ENCODE assay signal across 8 cellular contexts in the genomic region with DNA sequence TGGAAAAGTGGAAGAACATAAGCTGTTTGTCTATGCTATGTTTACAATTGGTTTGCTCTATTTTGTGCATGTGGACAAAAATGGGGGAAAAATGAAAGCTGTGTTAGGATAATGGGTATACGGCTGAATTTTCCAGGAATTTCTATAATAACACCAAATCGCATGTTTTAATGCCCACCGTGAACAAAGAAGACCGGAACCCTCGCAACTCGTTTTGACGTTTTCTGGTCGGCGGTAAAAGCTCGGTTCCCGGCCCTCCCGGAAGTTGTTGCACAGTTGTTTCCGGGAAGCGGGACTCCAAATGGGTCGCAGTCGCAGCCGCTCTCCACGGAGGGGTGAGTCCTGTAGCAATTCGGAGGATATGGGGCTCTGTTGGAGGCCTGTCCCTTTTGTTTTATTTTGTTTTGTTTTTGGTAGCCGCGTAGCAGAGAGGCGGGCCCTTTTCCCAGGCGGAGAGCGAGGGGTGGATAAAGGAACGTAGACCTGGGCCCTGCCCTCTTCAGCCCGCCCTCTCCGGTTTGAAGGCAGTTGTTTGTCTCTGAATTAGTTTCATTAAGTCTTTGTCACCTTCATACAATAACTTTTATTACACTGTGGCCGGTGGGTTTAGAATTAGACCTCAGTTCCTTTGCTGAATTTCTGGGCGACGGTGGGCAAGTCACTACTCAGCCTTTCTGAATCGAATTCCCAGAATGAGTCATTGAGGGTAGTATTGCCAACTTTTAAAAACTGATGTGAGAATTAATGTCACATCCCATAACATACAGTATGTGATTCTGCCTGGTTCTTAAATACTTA. TPM values are rescaled to one million over a fixed set of nuclear protein-coding genes. Genes with fewer than 3 reads are reported as not detected.
DNase-seq lines count a peak whose midpoint lies in the region; ATAC-seq, FAIRE-seq and TF ChIP-seq lines count a peak whose summit lies in the region.

A gene with protein sequence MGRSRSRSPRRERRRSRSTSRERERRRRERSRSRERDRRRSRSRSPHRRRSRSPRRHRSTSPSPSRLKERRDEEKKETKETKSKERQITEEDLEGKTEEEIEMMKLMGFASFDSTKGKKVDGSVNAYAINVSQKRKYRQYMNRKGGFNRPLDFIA (plus strand): TSS at position 273 of the 798 bp plus-strand sequence. CDS start 29 bp downstream, at position 302.

- peak within 1 kb of the TSS; percentile 99 for H3K4me3 Mint-ChIP-seq in activated CD4-positive, alpha-beta memory T cell treated with anti-CD3 and anti-CD28 coated beads for 36 hours

- H3K4me2 ChIP-seq in HepG2 (ENCODE audit: low read depth, low read length), result peak within 1 kb of the TSS; percentile 89

- TSS peak; percentile 80 for BruUV-seq in HepG2 (replicated peaks; lab: Mats Ljungman, UMichigan)

- peak within 1 kb of the TSS; percentile 100 for H2AFZ ChIP-seq in HepG2 (ENCODE audit: low read length)

- DNase-seq in NCI-H2081 (lab: John Stamatoyannopoulos, UW) (peak; percentile 76 to 78), NCI-H2081 treated with DMSO at 0.1 percent for 48 hours (lab: John Stamatoyannopoulos, UW) (no peak), NCI-H82 treated with DMSO at 0.1 percent for 48 hours (lab: John Stamatoyannopoulos, UW; ENCODE audit: unreplicated experiment) (peak; percentile 45), dorsolateral prefrontal cortex (peak; percentile 65 to 89 (median 82)), HepG2 (ENCODE audit: low spot score) (peak; percentile 80)
- DNase-seq in activated CD4-positive, alpha-beta memory T cell treated with anti-CD3 and anti-CD28 coated beads for 36 hours, result peak; percentile 87
- DNase-seq in stimulated activated CD4-positive, alpha-beta T cell treated with anti-CD3 and anti-CD28 coated beads, Interleukin-2, amount 100 ng/mL, for 48 hours, result peak; percentile 76 to 81

- TF ChIP-seq EP300 in HepG2 (IDR thresholded peaks at IDR 0.05; ENCODE audit: low read depth in 2 of 2, low read length in 2 of 2), result peak in 1 of 2 experiments; percentile 25; a peak in 1 of 4 replicates
- TF ChIP-seq EP300 in HepG2 (CRISPR knock-in tag; IDR thresholded peaks at IDR 0.05; ENCODE audit: borderline replicate concordance), result no peak

- H3K9me3 Mint-ChIP-seq in activated CD4-positive, alpha-beta memory T cell treated with anti-CD3 and anti-CD28 coated beads for 36 hours, result no peaks in the 10 kb centered on the region

- peaks cover 5% of the 10 kb centered on the region; the same call in 1 of the 2 replicates for H3K9me3 ChIP-seq in HepG2 (ENCODE audit: low read length)

- TF ChIP-seq CTCF in dorsolateral prefrontal cortex (IDR thresholded peaks at IDR 0.05 in 54 of 56, conservative IDR thresholded peaks at IDR 0.05 in 2 of 56; ENCODE audit: low read depth in 1 of 56, partially characterized antibody in 56 of 56), result peak in 13 of 56 donors; percentile 9 to 39 (median 23)
- TF ChIP-seq CTCF in HepG2 (CRISPR knock-in tag; IDR thresholded peaks at IDR 0.05), result no peak

- POLR2A ChIA-PET in activated CD4-positive, alpha-beta memory T cell treated with anti-CD3 and anti-CD28 coated beads for 36 hours (lab: Charles Lee), result interaction anchor here (0.7 to 1.2 kb wide), 5 partner anchors 21 to 356 kb away, joined by 3 to 6 read pairs (median 3); a partner anchor contains a TSS
- POLR2A ChIA-PET in HepG2 (lab: Yijun Ruan, JAX), result interaction anchor here (0.6 to 3.6 kb wide), 11 partner anchors 20 to 456 kb away, joined by 3 to 37 read pairs (median 4); a partner anchor contains a TSS

- peaks cover 27% of the 10 kb centered on the region for H3K36me3 Mint-ChIP-seq in activated CD4-positive, alpha-beta memory T cell treated with anti-CD3 and anti-CD28 coated beads for 36 hours

- peak within 1 kb of the TSS; percentile 58 to 99 (median 85) for H3K4me3 ChIP-seq in dorsolateral prefrontal cortex
- peak within 1 kb of the TSS; percentile 85 to 97 (median 90) for H3K4me3 ChIP-seq in HepG2 (replicated peaks in 1 of 3; ENCODE audit: insufficient read depth in 1 of 3, low read depth in 2 of 3, low read length in 3 of 3)

- H3K36me3 ChIP-seq in HepG2 (replicated peaks in 1 of 2; ENCODE audit: control insufficient read depth in 1 of 2, insufficient read depth in 2 of 2, low read length in 2 of 2), result peaks cover 5 to 28% of the 10 kb centered on the region in 2 experiments; a peak in 3 of 5 replicates

- peak within 1 kb of the TSS; percentile 90 for H3K9ac ChIP-seq in HepG2 (ENCODE audit: insufficient read depth, low read depth, low read length)

- H3K4me1 ChIP-seq in HepG2 (ENCODE audit: insufficient read depth, low read length), result peaks cover 24% of the 10 kb centered on the region

- intact Hi-C loops in activated CD4-positive, alpha-beta memory T cell treated with anti-CD3 and anti-CD28 coated beads for 36 hours (cut with micrococcal nuclease), result loop anchor here (1.0 to 10.0 kb wide), 4 partner anchors 20 to 269 kb away; a partner anchor contains a TSS
- intact Hi-C loops in dorsolateral prefrontal cortex (cut with DNase I) (loop anchor here (5.0 to 10.0 kb wide), 4 partner anchors 59 to 172 kb away; no protein-coding TSS in a partner anchor), HepG2 (cut with micrococcal nuclease; ENCODE audit: unreplicated experiment) (loop anchor here (5.0 kb wide), 1 partner anchor 172 kb away; no protein-coding TSS in a partner anchor)

- CTCF ChIA-PET in activated CD4-positive, alpha-beta memory T cell treated with anti-CD3 and anti-CD28 coated beads for 36 hours (lab: Charles Lee), result interaction anchor here (0.9 to 3.3 kb wide), 3 partner anchors 18 to 169 kb away, joined by 4 to 26 read pairs (median 5); a partner anchor contains a TSS
- CTCF ChIA-PET in HepG2 (lab: Yijun Ruan, JAX; ENCODE audit: low intra/inter-chr PET ratio, low total read pairs), result no interaction called here

- in situ Hi-C loops in HepG2 (cut with HindIII; ENCODE audit: extremely low pct_ligation_motif_present, low pct_unique_long_range_greater_than_20kb), result no loop called here

- WGBS in HepG2 (ENCODE audit: low lambda C conversion rate), result under 1% methylated on average over 28 of the region's 31 CpGs

- peak; percentile 92 for FAIRE-seq in HepG2 (lab: Jason Lieb, UNC)

- TF ChIP-seq POLR2A in HepG2 (IDR thresholded peaks at IDR 0.05; ENCODE audit: insufficient read depth in 1 of 2, low read depth in 2 of 2, low read length in 2 of 2), result peak; percentile 77 to 78

- H4K20me1 ChIP-seq in HepG2 (ENCODE audit: insufficient read depth, low read length), result no peaks in the 10 kb centered on the region

- H3K79me2 ChIP-seq in HepG2 (ENCODE audit: insufficient read depth, low read length), result peaks cover 33% of the 10 kb centered on the region

- H3K27ac ChIP-seq in dorsolateral prefrontal cortex (peak within 1 kb of the TSS in 56 of 59 donors; percentile 1 to 92 (median 80)), HepG2 (ENCODE audit: extremely low read length, insufficient read depth, low read length) (peak within 1 kb of the TSS; percentile 60)

- H3K27me3 Mint-ChIP-seq in activated CD4-positive, alpha-beta memory T cell treated with anti-CD3 and anti-CD28 coated beads for 36 hours, result no peaks in the 10 kb centered on the region

- ATAC-seq in HG03354 (IDR thresholded peaks at IDR 0.05; ENCODE audit: poor library complexity, severe bottlenecking, unreplicated experiment) (peak; percentile 87), HepG2 (peak; percentile 93)

- peak within 1 kb of the TSS; percentile 96 for H3K27ac Mint-ChIP-seq in activated CD4-positive, alpha-beta memory T cell treated with anti-CD3 and anti-CD28 coated beads for 36 hours

- H3K27me3 ChIP-seq in dorsolateral prefrontal cortex (no peaks in the 10 kb centered on the region), HepG2 (ENCODE audit: control insufficient read depth in 1 of 2, insufficient read depth in 2 of 2, low read length in 2 of 2) (no peaks in the 10 kb centered on the region; a peak in 1 of 5 replicates)

- TF ChIP-seq RAD21 in HepG2 (CRISPR knock-in tag; IDR thresholded peaks at IDR 0.05), result no peak

- H3K4me1 Mint-ChIP-seq in activated CD4-positive, alpha-beta memory T cell treated with anti-CD3 and anti-CD28 coated beads for 36 hours (ENCODE audit: low read depth), result peaks cover 46% of the 10 kb centered on the region

TF ChIP-seq in HepG2, 621 proteins besides CTCF, POLR2A, EP300 and RAD21 (continues in another document):
- TF ChIP-seq MLLT10 (CRISPR knock-in tag; IDR thresholded peaks at IDR 0.05), result peak; percentile 67; the same call in 1 of the 2 replicates
- TF ChIP-seq ZNF552 (CRISPR knock-in tag; IDR thresholded peaks at IDR 0.05; ENCODE audit: borderline replicate concordance), result no peak
- peak; percentile 88; the same call in 1 of the 2 replicates for TF ChIP-seq ZNF225 (CRISPR knock-in tag; IDR thresholded peaks at IDR 0.05)
- no peak for TF ChIP-seq ARNT (IDR thresholded peaks at IDR 0.05)
- TF ChIP-seq ZNF7 (CRISPR knock-in tag; IDR thresholded peaks at IDR 0.05), result peak; percentile 46; the same call in 1 of the 2 replicates
- TF ChIP-seq KAT8 (CRISPR knock-in tag; IDR thresholded peaks at IDR 0.05), result peak; percentile 100
- no peak for TF ChIP-seq SRSF4 (IDR thresholded peaks at IDR 0.05; ENCODE audit: low read depth, low read length, poor library complexity, severe bottlenecking)

RNA-seq across cellular contexts. Expression of the gene that starts here (rescaled TPM):
- total RNA-seq in activated CD4-positive, alpha-beta memory T cell treated with anti-CD3 and anti-CD28 coated beads for 36 hours, result 10 to 100 TPM; 67.5 to 70.4 TPM
- total RNA-seq in dorsolateral prefrontal cortex (10 to 100 TPM; 37.8 to 95.6 (median 69.7) TPM), HepG2 (2016; rRNA removed; fragmentation: Illumina TruSeq; extraction: Trizol) (54.6 and 80.8 TPM in 2 replicates)
- 13.0 and 15.2 TPM in 2 replicates for total RNA-seq in HepG2 (2016; cell fraction: cytosol; rRNA removed; fragmentation: Illumina TruSeq; extraction: Trizol; ENCODE audit: low read depth)
- 59.4 and 85.2 TPM in 2 replicates for total RNA-seq in HepG2 (2016; cell fraction: insoluble cytoplasmic fraction; rRNA removed; fragmentation: Illumina TruSeq; extraction: Trizol)
- 21.7 and 25.5 TPM in 2 replicates for total RNA-seq in HepG2 (2016; cell fraction: membrane; rRNA removed; fragmentation: Illumina TruSeq; extraction: Trizol)
- 45.4 and 52.3 TPM in 2 replicates for total RNA-seq in HepG2 (2016; cell fraction: nucleus; rRNA removed; fragmentation: Illumina TruSeq; extraction: Trizol)
- 36.4 and 49.8 TPM in 2 replicates for polyA plus RNA-seq in HepG2 (2011; rRNA removed)
- polyA plus RNA-seq in HepG2 (2011; cell fraction: cytosol; rRNA removed), result 26.3 and 29.3 TPM in 2 replicates
- polyA plus RNA-seq in HepG2 (2011; cell fraction: nucleus; rRNA removed), result 27.6 and 33.0 TPM in 2 replicates
- polyA plus RNA-seq in HepG2 (2012), result 40.3 and 60.6 TPM in 2 replicates
- polyA plus RNA-seq in HepG2 (2016; cell fraction: cytosol; fragmentation: Illumina TruSeq; extraction: Trizol; ENCODE audit: low read depth), result 9.1 and 11.0 TPM in 2 replicates
- polyA plus RNA-seq in HepG2 (2016; cell fraction: insoluble cytoplasmic fraction; fragmentation: Illumina TruSeq; extraction: Trizol; ENCODE audit: low read depth), result 115 and 135 TPM in 2 replicates
- polyA plus RNA-seq in HepG2 (2016; cell fraction: membrane; fragmentation: Illumina TruSeq; extraction: Trizol; ENCODE audit: low read depth), result 21.0 and 25.0 TPM in 2 replicates
- polyA plus RNA-seq in HepG2 (2016; cell fraction: nucleus; fragmentation: Illumina TruSeq; extraction: Trizol; ENCODE audit: insufficient read depth, low read depth), result 62.9 and 71.3 TPM in 2 replicates
- 4.8 and 7.2 TPM in 2 replicates for polyA minus RNA-seq in HepG2 (2011; rRNA and poly(A)+ RNA removed; ENCODE audit: low replicate concordance)
- polyA minus RNA-seq in HepG2 (2011; cell fraction: cytosol; rRNA and poly(A)+ RNA removed), result 23.3 and 24.0 TPM in 2 replicates
- 32.4 and 45.5 TPM in 2 replicates for polyA minus RNA-seq in HepG2 (2011; cell fraction: nucleus; rRNA and poly(A)+ RNA removed)
